ENCODE assay signal across 22 cellular contexts in genomic region chr15:49881866-49882265, GRCh38.
"Had no signal": no experiment of that assay in that cellular context is flagged by ENCODE, and none has a peak within 500 bp of the region (broad histone marks: within the 10 kb centered on the region; RNA-seq: fewer than 3 reads in every experiment).

No MANE protein-coding gene starts in this region.

- DNase-seq: activated CD4-positive, alpha-beta T cell treated with anti-CD3 and anti-CD28 coated beads for 36 hours; activated CD8-positive, alpha-beta memory T cell treated with anti-CD3 and anti-CD28 coated beads, Interleukin-2, amount 10 ng/mL, durations not matched to agents 7 days and 5 days; activated CD8-positive, alpha-beta T cell treated with anti-CD3 and anti-CD28 coated beads, Interleukin-2, amount 10 ng/mL, durations not matched to agents 7 days and 5 days; activated T-cell treated with anti-CD3 and anti-CD28 coated beads, Interleukin-2, amount 50 U/mL, for 48 hours; anterior cingulate cortex; endodermal cell; foreskin melanocyte; kidney glomerular epithelial cell; left lung; naive thymus-derived CD4-positive, alpha-beta T cell; posterior cingulate gyrus; stimulated activated CD4-positive, alpha-beta T cell treated with anti-CD3 and anti-CD28 coated beads, Interleukin-4, amount 100 ng/mL, for 24 hours; stimulated activated naive CD8-positive, alpha-beta T cell treated with anti-CD3 and anti-CD28 coated beads, Interleukin-15, amount 100 ng/mL, for 72 hours; T-helper 1 cell; thyroid gland had no signal

- ATAC-seq: activated CD4-positive, alpha-beta T cell treated with anti-CD3 and anti-CD28 coated beads for 36 hours; activated CD8-positive, alpha-beta memory T cell treated with anti-CD3 and anti-CD28 coated beads, Interleukin-2, amount 10 ng/mL, durations not matched to agents 7 days and 5 days; activated CD8-positive, alpha-beta T cell treated with anti-CD3 and anti-CD28 coated beads, Interleukin-2, amount 10 ng/mL, durations not matched to agents 7 days and 5 days; activated naive CD4-positive, alpha-beta T cell treated with anti-CD3 and anti-CD28 coated beads, Interleukin-2, amount 50 U/mL, for 72 hours; left lung; naive thymus-derived CD4-positive, alpha-beta T cell; sciatic nerve; stimulated activated effector memory CD8-positive, alpha-beta T cell treated with anti-CD3 and anti-CD28 coated beads, Interleukin-12 subunit alpha, Interleukin-12 subunit beta, amount 100 ng/mL, for 72 hours; stimulated activated naive CD8-positive, alpha-beta T cell treated with anti-CD3 and anti-CD28 coated beads, Interleukin-15, amount 100 ng/mL, for 72 hours had no signal

- H3K4me3 ChIP-seq: heart right ventricle, left lung, lung, neural progenitor cell, skin epidermis, thyroid gland had no signal

- H3K27ac ChIP-seq: heart right ventricle, left lung, neural progenitor cell, thyroid gland had no signal

- H3K27me3 ChIP-seq: heart right ventricle, left lung, neural progenitor cell, thyroid gland had no signal

- H3K36me3 ChIP-seq: neural progenitor cell, thyroid gland had no signal

- H3K9me3 ChIP-seq: heart right ventricle, left lung, thyroid gland had no signal

- H3K4me1 ChIP-seq: left lung had no signal

- H2AFZ ChIP-seq: neural progenitor cell had no signal

- H3K9ac ChIP-seq: neural progenitor cell had no signal

- H3K4me2 ChIP-seq: neural progenitor cell had no signal
